ENCODE assay signal across 37 cellular contexts in the genomic region with DNA sequence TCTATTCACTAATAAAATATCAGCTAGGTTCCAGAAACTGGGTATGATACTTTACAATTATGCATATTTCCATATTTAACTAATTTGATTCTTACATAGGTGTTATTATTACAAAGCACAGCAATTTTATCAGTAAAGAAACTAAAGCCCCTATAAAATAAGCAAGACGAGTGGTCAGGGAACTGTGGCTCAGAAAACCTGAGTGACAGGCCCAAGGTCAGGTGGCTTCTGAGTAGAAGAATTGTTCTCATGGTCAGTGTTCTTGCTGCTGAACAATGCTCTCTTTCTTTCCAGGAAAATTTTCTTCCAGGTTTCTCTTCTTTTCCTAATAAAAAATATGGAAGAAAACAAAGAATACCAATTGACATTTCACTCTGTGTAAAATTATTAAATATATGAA. TPM values are rescaled to one million over a fixed set of nuclear protein-coding genes. Genes with fewer than 3 reads are reported as not detected.
"Had no signal": no experiment of that assay in that cellular context is flagged by ENCODE, and none has a peak within 500 bp of the region (broad histone marks: within the 10 kb centered on the region; RNA-seq: fewer than 3 reads in every experiment).

No MANE protein-coding gene starts in this region.

- H3K4me3 Mint-ChIP-seq: dendritic cell treated with granulocyte-macrophage colony-stimulating factor and Interleukin-4, amounts not matched to agents 40 ng/mL and 50 ng/mL, for 4 days; memory B cell; natural killer cell treated with Interleukin-12 subunit alpha and Interleukin-12 subunit beta and Interleukin-15 and Interleukin-18, amount 100 ng/mL, for 72 hours; neural crest cell; stimulated activated naive CD8-positive, alpha-beta T cell treated with anti-CD3 and anti-CD28 coated beads, Interleukin-15, amount 100 ng/mL, for 72 hours had no signal

- H3K4me2 ChIP-seq: hepatocyte, smooth muscle cell had no signal

- H3K79me2 ChIP-seq: hepatocyte had no signal

- H3K27ac Mint-ChIP-seq: natural killer cell treated with Interleukin-12 subunit alpha and Interleukin-12 subunit beta and Interleukin-15 and Interleukin-18, amount 100 ng/mL, for 72 hours; stimulated activated naive CD8-positive, alpha-beta T cell treated with anti-CD3 and anti-CD28 coated beads, Interleukin-15, amount 100 ng/mL, for 72 hours had no signal

- DNase-seq: effector memory CD4-positive, alpha-beta T cell; foreskin keratinocyte; heart left ventricle; kidney; mucosa of descending colon; naive B cell; pancreas; stimulated activated CD4-positive, alpha-beta T cell treated with anti-CD3 and anti-CD28 coated beads, Interleukin-12 subunit alpha, Interleukin-12 subunit beta, amount 100 ng/mL, for 4 hours; stimulated activated CD4-positive, alpha-beta T cell treated with anti-CD3 and anti-CD28 coated beads, Interleukin-1b, Interleukin-23, amount 100 ng/mL, for 48 hours; stimulated activated CD4-positive, alpha-beta T cell treated with anti-CD3 and anti-CD28 coated beads, Interleukin-4, amount 100 ng/mL, for 1 hour; stimulated activated CD8-positive, alpha-beta memory T cell treated with anti-CD3 and anti-CD28 coated beads, Interleukin-4, amount 100 ng/mL, for 48 hours; stimulated activated naive CD4-positive, alpha-beta T cell; stimulated activated naive CD8-positive, alpha-beta T cell treated with anti-CD3 and anti-CD28 coated beads, Interleukin-15, amount 100 ng/mL, for 72 hours; thyroid gland; trophoblast cell had no signal

- H3K27me3 ChIP-seq: esophagus muscularis mucosa, foreskin keratinocyte, gastroesophageal sphincter, heart left ventricle, hepatocyte, neutrophil, pancreas, right atrium auricular region, suprapubic skin, thyroid gland, vagina had no signal

- H3K36me3 ChIP-seq: esophagus muscularis mucosa, gastroesophageal sphincter, heart left ventricle, neutrophil, pancreas, prostate gland, right atrium auricular region, suprapubic skin, thyroid gland, vagina had no signal

- ATAC-seq: foreskin keratinocyte; gastroesophageal sphincter; heart left ventricle; left lobe of liver; mucosa of descending colon; natural killer cell treated with Interleukin-12 subunit alpha and Interleukin-12 subunit beta and Interleukin-15 and Interleukin-18, amount 100 ng/mL, for 72 hours; pancreas; sciatic nerve; stimulated activated naive CD8-positive, alpha-beta T cell treated with anti-CD3 and anti-CD28 coated beads, Interleukin-15, amount 100 ng/mL, for 72 hours had no signal

- H3K4me3 ChIP-seq: esophagus muscularis mucosa, gastroesophageal sphincter, heart left ventricle, hepatocyte, lung, mucosa of descending colon, pancreas, prostate gland, right atrium auricular region, smooth muscle cell, suprapubic skin, thyroid gland, vagina had no signal

- H2AFZ ChIP-seq: hepatocyte had no signal

- H3K4me1 ChIP-seq: esophagus muscularis mucosa, gastroesophageal sphincter, pancreas, prostate gland, right atrium auricular region, suprapubic skin, thyroid gland, vagina had no signal

- H3K27ac ChIP-seq: esophagus muscularis mucosa, foreskin keratinocyte, gastroesophageal sphincter, hepatocyte, neutrophil, pancreas, prostate gland, right atrium auricular region, suprapubic skin, thyroid gland, vagina had no signal

- H3K27me3 Mint-ChIP-seq: dendritic cell treated with granulocyte-macrophage colony-stimulating factor and Interleukin-4, amounts not matched to agents 40 ng/mL and 50 ng/mL, for 4 days; memory B cell; naive B cell; stimulated activated naive CD8-positive, alpha-beta T cell treated with anti-CD3 and anti-CD28 coated beads, Interleukin-15, amount 100 ng/mL, for 72 hours had no signal

- H3K9me3 ChIP-seq: esophagus muscularis mucosa, gastroesophageal sphincter, heart left ventricle, mucosa of descending colon, neutrophil, pancreas, prostate gland, right atrium auricular region, suprapubic skin, thyroid gland, vagina had no signal

RNA-seq across cellular contexts. Expression of a gene that starts 2.2 kb away (rescaled TPM):
- total RNA-seq: endothelial cell of umbilical vein; epithelial cell of proximal tubule; esophagus muscularis mucosa; fibroblast of lung; foreskin keratinocyte; gastroesophageal sphincter; heart left ventricle; hepatocyte; left lobe of liver; liver; lung; mucosa of descending colon; natural killer cell treated with Interleukin-12 subunit alpha and Interleukin-12 subunit beta and Interleukin-15 and Interleukin-18, amount 100 ng/mL, for 72 hours; neural crest cell; omental fat pad; pancreas; prostate gland; right atrium auricular region; sciatic nerve; smooth muscle cell; suprapubic skin; thyroid gland; ureter; vagina had no signal
- polyA plus RNA-seq: endothelial cell of umbilical vein, fibroblast of lung, foreskin keratinocyte, heart left ventricle, hepatocyte, liver, lung, pancreas, smooth muscle cell had no signal
